ENCODE assay signal across 8 cellular contexts in genomic region chr15:72199721-72200212, GRCh38. TPM values are rescaled to one million over a fixed set of nuclear protein-coding genes. Genes with fewer than 3 reads are reported as not detected.
A peak's percentile ranks its signal among the peaks of the same experiment; 100 is the strongest.
DNase-seq lines count a peak whose midpoint lies in the region; ATAC-seq and TF ChIP-seq lines count a peak whose summit lies in the region.

No MANE protein-coding gene starts in this region.

- H3K4me1 ChIP-seq in PC-3 (ENCODE audit: insufficient read depth, low read length) (no peaks in the 10 kb centered on the region), esophagus squamous epithelium (peaks cover 23 to 92% (median 47%) of the 10 kb centered on the region in 3 donors)

- H3K36me3 Mint-ChIP-seq in natural killer cell = no peaks in the 10 kb centered on the region

- ATAC-seq in PC-3 (peak; percentile 32), natural killer cell (peak; percentile 82 to 94 (median 84))

- no peaks in the 10 kb centered on the region for H3K27me3 ChIP-seq in PC-3 (ENCODE audit: low read length)
- H3K27me3 ChIP-seq in esophagus squamous epithelium = peaks cover 0 to 13% (median 0%) of the 10 kb centered on the region in 4 donors

- TF ChIP-seq CTCF in PC-3 (conservative IDR thresholded peaks at IDR 0.05; ENCODE audit: low read depth, low read length) = peak; percentile 87
- peak; percentile 67 to 94 (median 88) for TF ChIP-seq CTCF in esophagus squamous epithelium (IDR thresholded peaks at IDR 0.05)
- peak; percentile 84 for TF ChIP-seq CTCF in natural killer cell (IDR thresholded peaks at IDR 0.05)

- POLR2A ChIA-PET in PC-3 (lab: Charles Lee; ENCODE audit: unreplicated experiment) = no interaction called here

- DNase-seq in GM03348 (ENCODE audit: low spot score) (peak; percentile 83), HK-2 (ENCODE audit: unreplicated experiment) (peak; percentile 70), PC-3 (peak; percentile 77), esophagus squamous epithelium (lab: John Stamatoyannopoulos, UW) (peak; percentile 16), natural killer cell (peak; percentile 67), HPDE6-E6E7 (ENCODE audit: extremely low spot score) (no peak)
- DNase-seq in activated T-cell treated with anti-CD3 and anti-CD28 coated beads, Interleukin-2, amount 50 U/mL, for 1 hour = peak; percentile 79
- peak; percentile 62 for DNase-seq in stimulated activated naive CD4-positive, alpha-beta T cell treated with Interleukin-2 at 50 U/mL for 16 hours (lab: John Stamatoyannopoulos, UW)

- peaks cover 68% of the 10 kb centered on the region for H3K36me3 ChIP-seq in PC-3 (ENCODE audit: low read depth, low read length)
- peaks cover 35 to 65% (median 50%) of the 10 kb centered on the region in 3 donors for H3K36me3 ChIP-seq in esophagus squamous epithelium

- 43 to 54% methylated on average over 1 to 2 of the region's 2 CpGs for WGBS in esophagus squamous epithelium, 2 donors

- H2AFZ ChIP-seq in PC-3 (ENCODE audit: low read length) = no peak overlapping the region

- H3K4me3 ChIP-seq in PC-3 (ENCODE audit: low read length) (no peak overlapping the region), esophagus squamous epithelium (no peak overlapping the region)

- H3K27me3 Mint-ChIP-seq in natural killer cell (ENCODE audit: low read depth in 2 of 2) = peaks cover 13 to 16% of the 10 kb centered on the region in 2 donors

- H3K4me3 Mint-ChIP-seq in natural killer cell = no peak overlapping the region

- CTCF ChIA-PET in PC-3 (lab: Charles Lee) = no interaction called here

- intact Hi-C loops in PC-3 (cut with micrococcal nuclease) = loop anchor here (1.0 kb wide), 1 partner anchor 87 kb away; no protein-coding TSS in a partner anchor
- intact Hi-C loops in esophagus squamous epithelium (cut with DNase I) = loop anchor here (5.0 kb wide), 1 partner anchor 73 kb away; the partner anchor contains the start of gene PARP6
- intact Hi-C loops in natural killer cell (cut with micrococcal nuclease) = loop anchor here (1.0 to 10.0 kb wide), 4 partner anchors 29 to 475 kb away; partner anchors contain the start of gene PARP6

- no peaks in the 10 kb centered on the region for H3K9me3 ChIP-seq in PC-3 (ENCODE audit: low read length)
- H3K9me3 ChIP-seq in esophagus squamous epithelium = no peaks in the 10 kb centered on the region

- peaks cover 5% of the 10 kb centered on the region in 2 donors for H3K4me1 Mint-ChIP-seq in natural killer cell

- no peaks in the 10 kb centered on the region for H3K79me2 ChIP-seq in PC-3 (ENCODE audit: low read length)

- H4K20me1 ChIP-seq in PC-3 (ENCODE audit: low read length) = peaks cover 45% of the 10 kb centered on the region

- H3K9ac ChIP-seq in PC-3 (ENCODE audit: low read length) = no peak overlapping the region

- H3K9me3 Mint-ChIP-seq in natural killer cell = no peaks in the 10 kb centered on the region

- no peak overlapping the region for H3K27ac Mint-ChIP-seq in natural killer cell

- H3F3A ChIP-seq in PC-3 (ENCODE audit: low read length, unreplicated experiment) = peaks cover 26% of the 10 kb centered on the region

- no peak overlapping the region for H3K4me2 ChIP-seq in PC-3 (ENCODE audit: low read length)

- no peaks in the 10 kb centered on the region for H3K9me2 ChIP-seq in PC-3 (replicated peaks; ENCODE audit: low read length)

- BruUV-seq in PC-3 (replicated peaks; lab: Mats Ljungman, UMichigan) = no TSS peak

- H3K27ac ChIP-seq in PC-3 (ENCODE audit: low read length) (no peak overlapping the region), esophagus squamous epithelium (peak overlapping the region in 1 of 4 donors; percentile 2)

- TF ChIP-seq POLR2A in esophagus squamous epithelium (IDR thresholded peaks at IDR 0.05) = no peak

RNA-seq across cellular contexts. Expression of gene GRAMD2A, which starts 2.2 kb away (rescaled TPM):
- total RNA-seq in PC-3 (2014; rRNA removed) = 0.07 TPM in 1 of 2 replicates, not detected in the other
- 1 to 10 TPM; 1.2 to 8.0 (median 3.7) TPM for total RNA-seq in esophagus squamous epithelium
- not detected for total RNA-seq in natural killer cell

RNA-seq across cellular contexts. Expression of gene PKM, which starts 31.2 kb away (rescaled TPM):
- total RNA-seq in PC-3 (2014; rRNA removed) (1,963 and 2,296 TPM in 2 replicates), esophagus squamous epithelium (1,000 to 10,000 TPM in 2 of 4 donors, 100 to 1,000 TPM in 2; 504 to 1,134 (median 964) TPM), natural killer cell (100 to 1,000 TPM; 121 to 180 (median 155) TPM)
